In the genomic region with DNA sequence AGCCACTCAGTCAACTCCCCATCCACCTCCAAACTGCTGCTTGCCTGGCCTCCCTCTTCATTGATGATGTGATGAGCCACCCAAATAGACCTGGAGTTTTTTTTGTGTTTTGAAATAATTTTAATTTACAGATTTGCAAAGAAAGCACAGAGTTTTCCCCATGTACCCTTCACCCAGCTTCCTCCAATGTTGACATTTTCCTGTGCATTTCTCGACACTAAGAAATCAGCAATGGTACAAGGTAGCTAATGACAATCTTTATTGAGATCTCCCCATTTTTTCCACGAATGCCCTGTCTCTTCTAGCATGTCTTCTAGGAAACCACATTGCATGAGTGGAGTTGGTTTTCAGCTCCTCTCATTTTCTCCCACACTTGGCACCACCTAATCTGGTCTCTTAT, we compare ENCODE assay signal across 32 cellular contexts. TPM values are rescaled to one million over a fixed set of nuclear protein-coding genes. Genes with fewer than 3 reads are reported as not detected.
"Had no signal": no experiment of that assay in that cellular context is flagged by ENCODE, and none has a peak within 500 bp of the region (broad histone marks: within the 10 kb centered on the region; RNA-seq: fewer than 3 reads in every experiment).

No MANE protein-coding gene starts in this region.

- H3K27ac ChIP-seq: adrenal gland, ascending aorta, body of pancreas, brain microvascular endothelial cell, breast epithelium had no signal

- H3K4me3 ChIP-seq: adrenal gland, ascending aorta, body of pancreas, breast epithelium, cardiac muscle cell had no signal

- H3K27me3 ChIP-seq: adrenal gland, ascending aorta, body of pancreas, brain microvascular endothelial cell, breast epithelium, cardiac muscle cell had no signal

- H3K36me3 ChIP-seq: adrenal gland, ascending aorta, brain microvascular endothelial cell, breast epithelium, cardiac muscle cell had no signal

- DNase-seq: activated effector memory CD4-positive, alpha-beta T cell treated with anti-CD3 and anti-CD28 coated beads, Interleukin-2, amount 50 U/mL, for 16 hours; activated effector memory CD4-positive, alpha-beta T cell treated with Interleukin-2 at 50 U/mL for 16 hours; activated gamma-delta T cell; activated gamma-delta T cell treated with Interleukin-2 at 50 U/mL for 16 hours; activated naive CD4-positive, alpha-beta T cell; activated naive CD4-positive, alpha-beta T cell treated with anti-CD3 and anti-CD28 coated beads for 36 hours; activated naive CD4-positive, alpha-beta T cell treated with anti-CD3 and anti-CD28 coated beads, Interleukin-2, amount 10 ng/mL, durations not matched to agents 7 days and 5 days; activated naive CD4-positive, alpha-beta T cell treated with anti-CD3 and anti-CD28 coated beads, Interleukin-2, amount 50 U/mL, for 16 hours; activated naive CD4-positive, alpha-beta T cell treated with Interleukin-2 at 50 U/mL for 16 hours; activated naive CD8-positive, alpha-beta T cell treated with anti-CD3 and anti-CD28 coated beads for 36 hours; activated naive CD8-positive, alpha-beta T cell treated with anti-CD3 and anti-CD28 coated beads, Interleukin-2, amount 10 ng/mL, durations not matched to agents 7 days and 5 days; activated naive CD8-positive, alpha-beta T cell treated with anti-CD3 and anti-CD28 coated beads, Interleukin-2, amount 50 U/mL, for 24 hours; activated T-cell treated with anti-CD3 and anti-CD28 coated beads, Interleukin-2, amount 50 U/mL, for 1 hour; activated T-cell treated with anti-CD3 and anti-CD28 coated beads, Interleukin-2, amount 50 U/mL, for 24 hours; activated T-cell treated with anti-CD3 and anti-CD28 coated beads, Interleukin-2, amount 50 U/mL, for 4 hours; activated T-cell treated with anti-CD3 and anti-CD28 coated beads, Interleukin-2, amount 50 U/mL, for 48 hours; activated T-cell treated with anti-CD3 and anti-CD28 coated beads, Interleukin-2, amount 50 U/mL, for 72 hours; adrenal gland; amniotic stem cell; amygdala; anterior cingulate cortex; aorta; body of pancreas; brain microvascular endothelial cell; caudate nucleus; central memory CD4-positive, alpha-beta T cell; cerebellar nuclear complex had no signal

- H3K9me3 ChIP-seq: adrenal gland, ascending aorta, body of pancreas, breast epithelium had no signal

- H3K4me1 ChIP-seq: adrenal gland, ascending aorta, breast epithelium had no signal

RNA-seq across cellular contexts. Expression of gene PPP1R14C, which starts 30.1 kb away (rescaled TPM):
- total RNA-seq: activated naive CD4-positive, alpha-beta T cell treated with anti-CD3 and anti-CD28 coated beads for 36 hours; activated naive CD8-positive, alpha-beta T cell treated with anti-CD3 and anti-CD28 coated beads, Interleukin-2, amount 10 ng/mL, durations not matched to agents 7 days and 5 days; activated T-helper 1 cell treated with anti-CD3 and anti-CD28 coated beads, Interleukin-12 subunit alpha, Interleukin-12 subunit beta, Interleukin-2, Interleukin-4 antibody, amounts not matched to agents 30 ng/mL and 10 ng/mL and 1 ng/mL, durations not matched to agents 14 hours and 24 hours and 36 hours; activated T-helper 17 cell treated with anti-CD3 and anti-CD28 coated beads, Interleukin-2, amount 50 U/mL, for 72 hours; ascending aorta had no signal
